In genomic region chr1:109213345-109213823, GRCh38 we compare ENCODE assay signal across 8 cellular contexts. TPM values are rescaled to one million over a fixed set of nuclear protein-coding genes. Genes with fewer than 3 reads are reported as not detected.
A peak's percentile ranks its signal among the peaks of the same experiment; 100 is the strongest.
DNase-seq lines count a peak whose midpoint lies in the region; ATAC-seq and TF ChIP-seq lines count a peak whose summit lies in the region.

No MANE protein-coding gene starts in this region.

- H3K4me3 Mint-ChIP-seq in activated T-cell treated with anti-CD3 and anti-CD28 coated beads, Interleukin-2, amount 50 U/mL, for 4 hours: peak overlapping the region; percentile 99
- H3K4me3 Mint-ChIP-seq in activated naive CD8-positive, alpha-beta T cell: peak overlapping the region; percentile 98

- peak overlapping the region; percentile 79 to 81 for H3K4me3 ChIP-seq in tibial artery

- no peaks in the 10 kb centered on the region for H3K9me3 Mint-ChIP-seq in activated T-cell treated with anti-CD3 and anti-CD28 coated beads, Interleukin-2, amount 50 U/mL, for 4 hours
- no peaks in the 10 kb centered on the region for H3K9me3 Mint-ChIP-seq in activated naive CD8-positive, alpha-beta T cell (ENCODE audit: low read depth)

- no peaks in the 10 kb centered on the region for H3K36me3 ChIP-seq in tibial artery

- H3K27ac ChIP-seq in layer of hippocampus (ENCODE audit: low read depth, low read length): peak overlapping the region; percentile 88
- H3K27ac ChIP-seq in tibial artery: peak overlapping the region; percentile 91 to 92

- intact Hi-C loops in tibial artery (cut with DNase I; ENCODE audit: low total_unique reads): loop anchor here (5.0 kb wide), 1 partner anchor 111 kb away; no protein-coding TSS in a partner anchor

- peaks cover 0 to 43% (median 19%) of the 10 kb centered on the region in 4 donors for H3K4me1 ChIP-seq in tibial artery

- H3K36me3 Mint-ChIP-seq in activated T-cell treated with anti-CD3 and anti-CD28 coated beads, Interleukin-2, amount 50 U/mL, for 4 hours (ENCODE audit: insufficient read depth): peaks cover 21% of the 10 kb centered on the region
- peaks cover 13% of the 10 kb centered on the region for H3K36me3 Mint-ChIP-seq in activated naive CD8-positive, alpha-beta T cell

- no peak for ATAC-seq in activated T-cell treated with anti-CD3 and anti-CD28 coated beads, Interleukin-2, amount 50 U/mL, for 4 hours

- no peaks in the 10 kb centered on the region for H3K27me3 ChIP-seq in layer of hippocampus (ENCODE audit: control insufficient read depth, insufficient read depth, low read length)
- H3K27me3 ChIP-seq in tibial artery: no peaks in the 10 kb centered on the region

- TF ChIP-seq CTCF in tibial artery (IDR thresholded peaks at IDR 0.05): no peak

- no peak for DNase-seq in activated T-cell treated with anti-CD3 and anti-CD28 coated beads, Interleukin-2, amount 50 U/mL, for 4 hours
- DNase-seq in activated T-cell treated with anti-CD3 and anti-CD28 coated beads, Interleukin-2, amount 50 U/mL, for 1 hour: no peak
- DNase-seq in tibial artery (no peak), middle frontal gyrus (ENCODE audit: extremely low spot score, low spot score) (no peak), COLO668 (lab: John Stamatoyannopoulos, UW; ENCODE audit: unreplicated experiment) (no peak), NCI-H1105 (lab: John Stamatoyannopoulos, UW) (no peak)

- H3K27ac Mint-ChIP-seq in activated naive CD8-positive, alpha-beta T cell: peak overlapping the region; percentile 94

- peaks cover 30% of the 10 kb centered on the region for H3K4me1 Mint-ChIP-seq in activated T-cell treated with anti-CD3 and anti-CD28 coated beads, Interleukin-2, amount 50 U/mL, for 4 hours (ENCODE audit: low read depth)
- peaks cover 33% of the 10 kb centered on the region for H3K4me1 Mint-ChIP-seq in activated naive CD8-positive, alpha-beta T cell (ENCODE audit: low read depth)

- H3K27me3 Mint-ChIP-seq in activated T-cell treated with anti-CD3 and anti-CD28 coated beads, Interleukin-2, amount 50 U/mL, for 4 hours (ENCODE audit: low read depth): peaks cover 2% of the 10 kb centered on the region
- no peaks in the 10 kb centered on the region for H3K27me3 Mint-ChIP-seq in activated naive CD8-positive, alpha-beta T cell

- H3K9me3 ChIP-seq in tibial artery: no peaks in the 10 kb centered on the region

RNA-seq across cellular contexts. Expression of gene SARS1, which starts 0.3 kb away (rescaled TPM):
- total RNA-seq in activated T-cell treated with anti-CD3 and anti-CD28 coated beads, Interleukin-2, amount 50 U/mL, for 4 hours: 100 to 1,000 TPM; 166 to 207 (median 201) TPM

RNA-seq across cellular contexts. Expression of gene CELSR2, which starts 36.0 kb away (rescaled TPM):
- total RNA-seq in activated T-cell treated with anti-CD3 and anti-CD28 coated beads, Interleukin-2, amount 50 U/mL, for 4 hours: 1 to 10 TPM; 1.4 to 2.2 (median 1.5) TPM
